ENCODE assay signal across 12 cellular contexts in the genomic region with DNA sequence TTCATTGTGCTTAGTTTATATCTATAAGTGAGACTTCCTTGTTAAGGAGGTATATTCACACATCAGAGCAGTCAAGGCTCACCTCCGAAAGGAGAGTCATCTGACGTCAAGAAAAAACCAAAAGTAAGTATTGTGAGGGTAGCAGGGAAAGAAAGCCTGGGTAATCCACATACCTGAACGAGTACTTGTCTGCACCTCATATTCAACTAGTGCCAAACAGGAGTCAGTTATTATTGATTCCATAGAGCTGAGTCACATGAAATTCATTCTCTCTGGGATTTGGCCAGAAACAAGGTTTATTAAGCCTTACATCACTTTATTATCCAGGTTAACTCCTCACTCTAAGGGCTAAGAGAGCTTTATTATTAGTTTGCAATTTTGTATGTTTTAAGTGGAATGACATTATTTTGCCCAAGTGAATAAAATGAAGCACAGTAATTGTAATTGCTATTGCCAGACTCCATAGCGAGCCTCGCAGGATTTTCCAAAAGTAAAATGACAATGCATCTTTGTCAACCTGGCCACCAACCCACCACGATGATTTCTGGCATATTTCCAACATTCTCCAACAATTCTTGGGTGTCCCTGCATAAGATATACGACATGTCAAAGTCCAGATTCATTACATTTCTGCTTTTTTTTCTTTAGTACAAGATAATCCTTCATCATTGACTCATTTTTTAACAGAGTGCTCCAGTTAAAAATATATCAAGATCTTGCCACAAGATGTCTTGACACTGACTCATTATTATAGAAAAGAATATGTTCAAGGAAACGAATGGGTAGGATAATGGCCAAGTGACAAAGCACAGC.
DNase-seq lines count a peak whose midpoint lies in the region; ATAC-seq and TF ChIP-seq lines count a peak whose summit lies in the region.
"Had no signal": no experiment of that assay in that cellular context is flagged by ENCODE, and none has a peak within 500 bp of the region (broad histone marks: within the 10 kb centered on the region; RNA-seq: fewer than 3 reads in every experiment).

No MANE protein-coding gene starts in this region.

- H3K27me3 Mint-ChIP-seq in chondrocyte (ENCODE audit: low read depth) (no peaks in the 10 kb centered on the region), mesothelial cell of epicardium (ENCODE audit: low read depth) (no peaks in the 10 kb centered on the region)

- in situ Hi-C loops in Caki2 (cut with HindIII; ENCODE audit: low pct_unique_long_range_greater_than_20kb, low sequenced_read_pairs) = no loop called here

- DNase-seq in Caki2 (ENCODE audit: low read depth) = peak; percentile 81
- no peak for DNase-seq in chondrocyte (ENCODE audit: low spot score)
- DNase-seq in mesothelial cell of epicardium (ENCODE audit: low spot score in 2 of 2, unreplicated experiment in 2 of 2) = no peak
- DNase-seq in DMS153 treated with DMSO at 0.1 percent for 48 hours (lab: John Stamatoyannopoulos, UW; ENCODE audit: unreplicated experiment) = no peak
- no peak for DNase-seq in foreskin melanocyte
- no peak for DNase-seq in NCI-H774 (lab: John Stamatoyannopoulos, UW)
- DNase-seq: activated CD4-positive, alpha-beta T cell treated with anti-CD3 and anti-CD28 coated beads, Interleukin-2, amount 50 U/mL, for 4 hours; CD8-positive, alpha-beta T cell; Peyer's patch; stomach had no signal

- TF ChIP-seq RAD21 in Ishikawa (IDR thresholded peaks at IDR 0.05; ENCODE audit: low read depth) = no peak

- H3K36me3 Mint-ChIP-seq in chondrocyte (ENCODE audit: low read depth) (no peaks in the 10 kb centered on the region), mesothelial cell of epicardium (no peaks in the 10 kb centered on the region)
- H3K36me3 Mint-ChIP-seq: CD8-positive, alpha-beta T cell had no signal

- no peak for TF ChIP-seq EP300 in Ishikawa (IDR thresholded peaks at IDR 0.05; ENCODE audit: borderline replicate concordance)

- H3K9me3 Mint-ChIP-seq in chondrocyte (ENCODE audit: low read depth) (no peaks in the 10 kb centered on the region), mesothelial cell of epicardium (peaks cover 8% of the 10 kb centered on the region)
- H3K9me3 Mint-ChIP-seq: CD8-positive, alpha-beta T cell had no signal

- H3K4me1 Mint-ChIP-seq in chondrocyte (ENCODE audit: low read depth) = peaks cover 13% of the 10 kb centered on the region
- H3K4me1 Mint-ChIP-seq in mesothelial cell of epicardium = peaks cover 12% of the 10 kb centered on the region

- no peak overlapping the region for H3K4me3 Mint-ChIP-seq in chondrocyte (ENCODE audit: unreplicated experiment)
- H3K4me3 Mint-ChIP-seq in mesothelial cell of epicardium = no peak overlapping the region
- H3K4me3 Mint-ChIP-seq: CD8-positive, alpha-beta T cell had no signal

- H3K27ac Mint-ChIP-seq in chondrocyte (ENCODE audit: unreplicated experiment) (peak overlapping the region; percentile 81), mesothelial cell of epicardium (peak overlapping the region; percentile 36)
- H3K27ac Mint-ChIP-seq: CD8-positive, alpha-beta T cell had no signal

- TF ChIP-seq CTCF in chondrocyte (IDR thresholded peaks at IDR 0.05) (no peak), mesothelial cell of epicardium (IDR thresholded peaks at IDR 0.05; ENCODE audit: unreplicated experiment) (no peak)

- no peak for ATAC-seq in HG02610 (IDR thresholded peaks at IDR 0.05; ENCODE audit: unreplicated experiment)
- ATAC-seq: CD8-positive, alpha-beta T cell had no signal

TF ChIP-seq in Ishikawa, 13 proteins besides CTCF, POLR2A, EP300 and RAD21:
- TF ChIP-seq CREB1 (IDR thresholded peaks at IDR 0.05; ENCODE audit: low read depth) (0 out of 2 replicates have a peak, but pooled peaks have one; percentile 15), NFIC (IDR thresholded peaks at IDR 0.05) (peak; percentile 56), ZBTB7A (IDR thresholded peaks at IDR 0.05; ENCODE audit: low read depth) (no peak), TEAD4 (IDR thresholded peaks at IDR 0.05) (peak; percentile 67)
